8 cellular contexts compared by ENCODE assay signal in genomic region chr10:8133146-8133545, GRCh38.
DNase-seq lines count a peak whose midpoint lies in the region; ATAC-seq and TF ChIP-seq lines count a peak whose summit lies in the region.

No MANE protein-coding gene starts in this region.

- H3K36me3 ChIP-seq in hepatocyte (replicated peaks; ENCODE audit: insufficient read depth, low read depth), result no peaks in the 10 kb centered on the region

- H4K20me1 ChIP-seq in hepatocyte (ENCODE audit: insufficient read depth, poor library complexity, severe bottlenecking), result no peaks in the 10 kb centered on the region

- no peak for TF ChIP-seq CTCF in hepatocyte (IDR thresholded peaks at IDR 0.05; ENCODE audit: poor library complexity)

- H3K9me2 ChIP-seq in hepatocyte (replicated peaks; ENCODE audit: insufficient read depth), result no peaks in the 10 kb centered on the region

- peak; percentile 63 to 70 for DNase-seq in activated naive CD4-positive, alpha-beta T cell treated with anti-CD3 and anti-CD28 coated beads, Interleukin-2, amount 50 U/mL, for 72 hours (ENCODE audit: low spot score in 2 of 2)
- DNase-seq in hepatocyte (ENCODE audit: low spot score), result no peak
- DNase-seq in NCI-H446 (lab: John Stamatoyannopoulos, UW), result no peak
- DNase-seq in inferior parietal cortex (ENCODE audit: extremely low spot score), result no peak
- no peak for DNase-seq in 8988T

- no peaks in the 10 kb centered on the region for H3K79me2 ChIP-seq in hepatocyte

- H3K27ac ChIP-seq in hepatocyte, result no peak overlapping the region

- no peak overlapping the region for H3K4me2 ChIP-seq in hepatocyte

- H3K27ac Mint-ChIP-seq in activated naive CD4-positive, alpha-beta T cell treated with anti-CD3 and anti-CD28 coated beads, Interleukin-2, amount 50 U/mL, for 72 hours, result peak overlapping the region; percentile 75 to 83

- ATAC-seq in GM18498 (IDR thresholded peaks at IDR 0.05; ENCODE audit: unreplicated experiment) (peak; percentile 61), GM21390 (IDR thresholded peaks at IDR 0.05; ENCODE audit: unreplicated experiment) (peak; percentile 67), HG03469 (IDR thresholded peaks at IDR 0.05; ENCODE audit: unreplicated experiment) (peak; percentile 41)
- peak; percentile 48 to 58 for ATAC-seq in activated naive CD4-positive, alpha-beta T cell treated with anti-CD3 and anti-CD28 coated beads, Interleukin-2, amount 50 U/mL, for 72 hours

- 75% methylated on average over 8 of the region's 8 CpGs for WGBS in hepatocyte (ENCODE audit: low lambda C conversion rate, missing lambda C conversion rate)

- H3K4me3 ChIP-seq in hepatocyte, result no peak overlapping the region

- H3K27me3 ChIP-seq in hepatocyte, result no peaks in the 10 kb centered on the region

- no peaks in the 10 kb centered on the region for H3K36me3 Mint-ChIP-seq in activated naive CD4-positive, alpha-beta T cell treated with anti-CD3 and anti-CD28 coated beads, Interleukin-2, amount 50 U/mL, for 72 hours

- no peaks in the 10 kb centered on the region for H3K4me1 ChIP-seq in hepatocyte (ENCODE audit: insufficient read depth)

- H3K9me3 ChIP-seq in hepatocyte (ENCODE audit: low read depth), result no peaks in the 10 kb centered on the region

- H3K9me3 Mint-ChIP-seq in activated naive CD4-positive, alpha-beta T cell treated with anti-CD3 and anti-CD28 coated beads, Interleukin-2, amount 50 U/mL, for 72 hours, result no peaks in the 10 kb centered on the region

- no peak overlapping the region for H2AFZ ChIP-seq in hepatocyte

Comparison
In these comparisons a context has a peak if more than half of its experiments do, and no peak if none do; other contexts are left out.
1. DNase-seq: peak in activated naive CD4-positive, alpha-beta T cell treated with anti-CD3 and anti-CD28 coated beads, Interleukin-2, amount 50 U/mL, for 72 hours (2 of 2); none in hepatocyte (single experiment), NCI-H446 (0 of 2), inferior parietal cortex (single experiment) and 8988T (single experiment).
2. Peak in every context shown above with its lines, with median percentiles within 50 percentile points of each other: ATAC-seq.